Comparison of ENCODE assay signal across 1 cellular context in genomic region chr5:172147857-172148256, GRCh38.
TF ChIP-seq lines count a peak whose summit lies in the region.

No MANE protein-coding gene starts in this region.

TF ChIP-seq in K562, 482 proteins besides CTCF, POLR2A, EP300 and RAD21 (continued from another document):
- TF ChIP-seq MGA (IDR thresholded peaks at IDR 0.05) (peak; percentile 33; the same call in 1 of the 2 replicates), PTBP1 (IDR thresholded peaks at IDR 0.05; ENCODE audit: low read depth, low read length) (no peak), SIX5 (IDR thresholded peaks at IDR 0.05; ENCODE audit: borderline replicate concordance in 1 of 2, insufficient read depth in 1 of 2, low read depth in 1 of 2, low read length in 2 of 2) (no peak), JUND (IDR thresholded peaks at IDR 0.05; ENCODE audit: borderline replicate concordance, low read depth, low read length) (no peak), JUND (tag; IDR thresholded peaks at IDR 0.05; ENCODE audit: borderline replicate concordance, low read depth, low read length) (no peak), POLR3A (IDR thresholded peaks at IDR 0.05; ENCODE audit: borderline replicate concordance, extremely low read depth, insufficient read depth, insufficient read length) (no peak), TFAP4 (CRISPR knock-in tag; IDR thresholded peaks at IDR 0.05; ENCODE audit: borderline replicate concordance) (peak; percentile 69), PRMT5 (CRISPR knock-in tag; IDR thresholded peaks at IDR 0.05) (no peak), SRSF1 (IDR thresholded peaks at IDR 0.05; ENCODE audit: low read depth, low read length) (no peak), CREM (IDR thresholded peaks at IDR 0.05; ENCODE audit: low read depth) (peak; percentile 12; the same call in 1 of the 2 replicates), GATAD2A (IDR thresholded peaks at IDR 0.05) (no peak), ZNF75A (CRISPR knock-in tag; IDR thresholded peaks at IDR 0.05) (no peak), BRCA1 (IDR thresholded peaks at IDR 0.05) (no peak), BRCA1 (CRISPR knock-in tag; IDR thresholded peaks at IDR 0.05) (no peak), TRIM24 (IDR thresholded peaks at IDR 0.05) (peak in 1 of 2 experiments; percentile 32; a peak in 1 of 4 replicates), NCOR1 (IDR thresholded peaks at IDR 0.05) (peak; percentile 42; the same call in 1 of the 2 replicates), NFIC (IDR thresholded peaks at IDR 0.05) (0 out of 2 replicates have a peak, but pooled peaks have one; percentile 8)
